Comparison of ENCODE assay signal across 19 cellular contexts in the genomic region with DNA sequence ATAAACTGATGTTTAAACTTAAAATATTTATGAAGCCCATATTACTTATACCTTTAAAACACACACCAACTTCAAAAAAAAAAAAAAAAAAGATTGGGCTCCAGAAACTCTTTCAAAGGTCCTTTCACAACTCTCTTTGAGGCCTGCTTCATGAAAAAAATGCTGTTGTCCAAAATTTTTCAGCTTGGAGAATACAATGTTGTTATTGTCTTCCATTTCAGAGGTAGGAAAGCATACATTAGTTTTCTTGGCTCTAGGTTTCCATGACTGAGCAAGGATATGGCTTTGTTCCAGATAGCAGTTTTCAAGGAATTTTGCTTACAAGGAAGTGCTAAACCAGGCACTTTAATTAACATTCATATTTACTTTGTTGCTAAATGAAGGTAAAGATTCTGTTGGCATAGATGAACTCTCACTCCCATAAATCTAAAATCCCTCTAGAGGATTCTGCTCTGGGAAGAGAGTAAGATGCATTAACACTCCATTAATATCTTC.
A peak's percentile ranks its signal among the peaks of the same experiment; 100 is the strongest.
DNase-seq lines count a peak whose midpoint lies in the region; ATAC-seq, FAIRE-seq and TF ChIP-seq lines count a peak whose summit lies in the region.
"Had no signal": no experiment of that assay in that cellular context is flagged by ENCODE, and none has a peak within 500 bp of the region (broad histone marks: within the 10 kb centered on the region; RNA-seq: fewer than 3 reads in every experiment).

No MANE protein-coding gene starts in this region.

- TF ChIP-seq EP300 in K562 (IDR thresholded peaks at IDR 0.05; ENCODE audit: low read length), result no peak

- TF ChIP-seq RAD21 in K562 (CRISPR knock-in tag; conservative IDR thresholded peaks at IDR 0.05 in 1 of 2, IDR thresholded peaks at IDR 0.05 in 1 of 2), result no peak

- H3K4me2 ChIP-seq in K562 (ENCODE audit: insufficient read depth, low read length), result no peak overlapping the region
- H3K4me2 ChIP-seq in hepatocyte, result no peak overlapping the region
- H3K4me2 ChIP-seq: BLaER1 had no signal

- H3K9me1 ChIP-seq in K562 (ENCODE audit: control insufficient read depth, insufficient read depth, low read length), result no peaks in the 10 kb centered on the region

- no peaks in the 10 kb centered on the region for H3K4me1 ChIP-seq in breast epithelium
- H3K4me1 ChIP-seq in K562 (replicated peaks in 1 of 2; ENCODE audit: control insufficient read depth in 2 of 2, insufficient read depth in 2 of 2, low read length in 2 of 2), result peaks cover 5 to 19% of the 10 kb centered on the region in 2 experiments; a peak in 4 of 5 replicates
- H3K4me1 ChIP-seq in hepatocyte (ENCODE audit: insufficient read depth), result peaks cover 9% of the 10 kb centered on the region
- H3K4me1 ChIP-seq in gastrocnemius medialis, result peaks cover 0 to 22% of the 10 kb centered on the region in 2 donors
- H3K4me1 ChIP-seq: BLaER1 had no signal

- no peak overlapping the region for H3K4me3 ChIP-seq in breast epithelium
- H3K4me3 ChIP-seq in K562, result no peak overlapping the region
- no peak overlapping the region for H3K4me3 ChIP-seq in hepatocyte
- H3K4me3 ChIP-seq in gastrocnemius medialis, result no peak overlapping the region
- H3K4me3 ChIP-seq: BLaER1 had no signal

- POLR2A ChIA-PET in MCF 10A (lab: Yijun Ruan, JAX), result no interaction called here
- POLR2A ChIA-PET in K562 (lab: Yijun Ruan, JAX), result interaction anchor here (1.2 kb wide), 1 partner anchor 29 kb away, joined by 4 read pairs; no protein-coding TSS in a partner anchor

- no TSS peak for BruUV-seq in MCF 10A (replicated peaks; lab: Mats Ljungman, UMichigan)
- no TSS peak for BruUV-seq in K562 (replicated peaks; lab: Mats Ljungman, UMichigan)

- intact Hi-C loops in MCF 10A (cut with micrococcal nuclease) (no loop called here), breast epithelium (cut with DNase I; ENCODE audit: low total_unique reads) (no loop called here), K562 (cut with micrococcal nuclease) (no loop called here), gastrocnemius medialis (cut with DNase I; ENCODE audit: low total_unique reads) (no loop called here)

- peaks cover 10% of the 10 kb centered on the region for H3K9me3 Mint-ChIP-seq in MCF 10A (ENCODE audit: unreplicated experiment)
- no peaks in the 10 kb centered on the region for H3K9me3 Mint-ChIP-seq in glutamatergic neuron (ENCODE audit: unreplicated experiment)

- no peaks in the 10 kb centered on the region for H3K27me3 Mint-ChIP-seq in MCF 10A (ENCODE audit: insufficient read depth, unreplicated experiment)
- no peaks in the 10 kb centered on the region for H3K27me3 Mint-ChIP-seq in glutamatergic neuron (ENCODE audit: unreplicated experiment)

- H4K20me1 ChIP-seq in K562 (replicated peaks; ENCODE audit: control insufficient read depth, insufficient read depth, low read length) (no peaks in the 10 kb centered on the region), hepatocyte (ENCODE audit: insufficient read depth, poor library complexity, severe bottlenecking) (no peaks in the 10 kb centered on the region)
- H4K20me1 ChIP-seq: BLaER1 had no signal

- H3K36me3 Mint-ChIP-seq in MCF 10A (ENCODE audit: insufficient read depth, unreplicated experiment) (no peaks in the 10 kb centered on the region), glutamatergic neuron (ENCODE audit: unreplicated experiment) (no peaks in the 10 kb centered on the region)

- CTCF ChIA-PET in MCF 10A (lab: Yijun Ruan, JAX), result interaction anchor here (0.8 kb wide), 1 partner anchor 56 kb away, joined by 4 read pairs; no protein-coding TSS in a partner anchor
- CTCF ChIA-PET in K562 (lab: Yijun Ruan, JAX; ENCODE audit: low intra/inter-chr PET ratio), result no interaction called here

- no peaks in the 10 kb centered on the region for H3K9me3 ChIP-seq in breast epithelium
- H3K9me3 ChIP-seq in K562 (replicated peaks; ENCODE audit: control insufficient read depth, insufficient read depth, low read depth, low read length), result no peaks in the 10 kb centered on the region
- no peaks in the 10 kb centered on the region for H3K9me3 ChIP-seq in hepatocyte (ENCODE audit: low read depth)
- no peaks in the 10 kb centered on the region for H3K9me3 ChIP-seq in gastrocnemius medialis
- H3K9me3 ChIP-seq: BLaER1 had no signal

- H3K4me3 Mint-ChIP-seq in MCF 10A (ENCODE audit: unreplicated experiment) (no peak overlapping the region), glutamatergic neuron (ENCODE audit: unreplicated experiment) (no peak overlapping the region)
- H3K4me3 Mint-ChIP-seq: CD8-positive, alpha-beta memory T cell had no signal

- H3K9me2 ChIP-seq in hepatocyte (replicated peaks; ENCODE audit: insufficient read depth), result no peaks in the 10 kb centered on the region

- no peaks in the 10 kb centered on the region for H3K27me3 ChIP-seq in breast epithelium
- no peaks in the 10 kb centered on the region for H3K27me3 ChIP-seq in K562 (ENCODE audit: control insufficient read depth in 2 of 2, insufficient read depth in 2 of 2, low read length in 2 of 2)
- no peaks in the 10 kb centered on the region for H3K27me3 ChIP-seq in hepatocyte
- no peaks in the 10 kb centered on the region for H3K27me3 ChIP-seq in gastrocnemius medialis
- H3K27me3 ChIP-seq: BLaER1 had no signal

- H3K79me2 ChIP-seq in K562 (ENCODE audit: control insufficient read depth, insufficient read depth, low read length) (peaks cover 21% of the 10 kb centered on the region; the same call in 2 of the 3 replicates), hepatocyte (no peaks in the 10 kb centered on the region)

- H3K4me1 Mint-ChIP-seq in MCF 10A (ENCODE audit: insufficient read depth, unreplicated experiment) (no peaks in the 10 kb centered on the region), glutamatergic neuron (ENCODE audit: low read depth, unreplicated experiment) (peaks cover 5% of the 10 kb centered on the region)
- H3K4me1 Mint-ChIP-seq: CD8-positive, alpha-beta memory T cell had no signal

- TF ChIP-seq CTCF in MCF 10A (IDR thresholded peaks at IDR 0.05; ENCODE audit: unreplicated experiment), result no peak
- TF ChIP-seq CTCF in breast epithelium (IDR thresholded peaks at IDR 0.05), result no peak
- TF ChIP-seq CTCF in K562 (IDR thresholded peaks at IDR 0.05 in 2 of 3, conservative IDR thresholded peaks at IDR 0.05 in 1 of 3; ENCODE audit: insufficient read depth in 2 of 3, low read depth in 1 of 3, low read length in 3 of 3), result no peak
- TF ChIP-seq CTCF in hepatocyte (IDR thresholded peaks at IDR 0.05; ENCODE audit: poor library complexity), result no peak
- TF ChIP-seq CTCF in gastrocnemius medialis (IDR thresholded peaks at IDR 0.05 in 4 of 5, conservative IDR thresholded peaks at IDR 0.05 in 1 of 5), result no peak
- no peak for TF ChIP-seq CTCF in glutamatergic neuron (IDR thresholded peaks at IDR 0.05; ENCODE audit: partially characterized antibody, unreplicated experiment)

- ATAC-seq in K562 (no peak), gastrocnemius medialis (no peak), GM19467 (IDR thresholded peaks at IDR 0.05; ENCODE audit: unreplicated experiment) (no peak)
- ATAC-seq: HepG2 had no signal

- no peak for TF ChIP-seq POLR2A in breast epithelium (IDR thresholded peaks at IDR 0.05)
- TF ChIP-seq POLR2A in K562 (conservative IDR thresholded peaks at IDR 0.05), result no peak
- no peak for TF ChIP-seq POLR2A in gastrocnemius medialis (IDR thresholded peaks at IDR 0.05)

- H3K27ac Mint-ChIP-seq in MCF 10A (ENCODE audit: low read depth, unreplicated experiment) (peak overlapping the region; percentile 11), glutamatergic neuron (ENCODE audit: unreplicated experiment) (no peak overlapping the region)
- H3K27ac Mint-ChIP-seq: CD8-positive, alpha-beta memory T cell had no signal

- no peak overlapping the region for H3K9ac ChIP-seq in K562 (ENCODE audit: insufficient read depth in 1 of 2, low read depth in 2 of 2, low read length in 2 of 2)
- H3K9ac ChIP-seq: BLaER1 had no signal

- H3K27ac ChIP-seq in breast epithelium (peak overlapping the region in 1 of 2 donors; percentile 75), K562 (ENCODE audit: extremely low read depth, low read depth, low read length) (no peak overlapping the region), hepatocyte (peak overlapping the region; percentile 34), gastrocnemius medialis (peak overlapping the region; percentile 1 to 71 (median 62))
- H3K27ac ChIP-seq: 22Rv1, BLaER1 had no signal

- H3K36me3 ChIP-seq in breast epithelium, result no peaks in the 10 kb centered on the region
- no peaks in the 10 kb centered on the region for H3K36me3 ChIP-seq in K562 (ENCODE audit: control insufficient read depth, insufficient read depth, low read length)
- no peaks in the 10 kb centered on the region for H3K36me3 ChIP-seq in hepatocyte (replicated peaks; ENCODE audit: insufficient read depth, low read depth)
- no peaks in the 10 kb centered on the region for H3K36me3 ChIP-seq in gastrocnemius medialis
- H3K36me3 ChIP-seq: BLaER1 had no signal

- in situ Hi-C loops in K562 (cut with MboI), result no loop called here
- in situ Hi-C loops in gastrocnemius medialis (cut with MboI; ENCODE audit: low sequenced_read_pairs in 4 of 4), result no loop called here

- peak overlapping the region; percentile 91 for H2AFZ ChIP-seq in K562 (ENCODE audit: low read depth, low read length)
- no peak overlapping the region for H2AFZ ChIP-seq in hepatocyte

- FAIRE-seq in K562 (lab: Jason Lieb, UNC), result no peak
- FAIRE-seq: H54, HepG2, RCC 7860 had no signal

- DNase-seq in MCF 10A (ENCODE audit: unreplicated experiment) (no peak), breast epithelium (ENCODE audit: low spot score in 2 of 2) (no peak), K562 (ENCODE audit: extremely low read depth in 1 of 4, low spot score in 3 of 4) (no peak), hepatocyte (ENCODE audit: low spot score) (no peak), gastrocnemius medialis (no peak), glutamatergic neuron (no peak), iPS-NIHi7 (ENCODE audit: extremely low spot score) (no peak)
- DNase-seq: CD8-positive, alpha-beta memory T cell; MM.1S; NCI-H1105 treated with DMSO at 0.1 percent for 48 hours; NCI-H1930; NCI-H2171; NCI-H510A treated with DMSO at 0.1 percent for 48 hours had no signal

TF ChIP-seq in K562, 482 proteins besides CTCF, POLR2A, EP300 and RAD21:
- TF ChIP-seq KLF16 (IDR thresholded peaks at IDR 0.05) (no peak), MYC (IDR thresholded peaks at IDR 0.05; ENCODE audit: low read depth, low read length) (no peak), MYC (CRISPR knock-in tag; IDR thresholded peaks at IDR 0.05; ENCODE audit: borderline replicate concordance, low read depth) (no peak), KAT8 (IDR thresholded peaks at IDR 0.05; ENCODE audit: low read depth) (no peak), SIX5 (IDR thresholded peaks at IDR 0.05; ENCODE audit: borderline replicate concordance in 1 of 2, insufficient read depth in 1 of 2, low read depth in 1 of 2, low read length in 2 of 2) (no peak), SIN3A (IDR thresholded peaks at IDR 0.05; ENCODE audit: borderline replicate concordance in 2 of 2, control insufficient read depth in 1 of 2, low read depth in 2 of 2, low read length in 2 of 2) (no peak), CBX3 (IDR thresholded peaks at IDR 0.05; ENCODE audit: borderline replicate concordance in 1 of 2, low read length in 2 of 2) (no peak), GTF2E2 (tag; IDR thresholded peaks at IDR 0.05) (no peak)
